ENCODE assay signal across 1 cellular context in the genomic region with DNA sequence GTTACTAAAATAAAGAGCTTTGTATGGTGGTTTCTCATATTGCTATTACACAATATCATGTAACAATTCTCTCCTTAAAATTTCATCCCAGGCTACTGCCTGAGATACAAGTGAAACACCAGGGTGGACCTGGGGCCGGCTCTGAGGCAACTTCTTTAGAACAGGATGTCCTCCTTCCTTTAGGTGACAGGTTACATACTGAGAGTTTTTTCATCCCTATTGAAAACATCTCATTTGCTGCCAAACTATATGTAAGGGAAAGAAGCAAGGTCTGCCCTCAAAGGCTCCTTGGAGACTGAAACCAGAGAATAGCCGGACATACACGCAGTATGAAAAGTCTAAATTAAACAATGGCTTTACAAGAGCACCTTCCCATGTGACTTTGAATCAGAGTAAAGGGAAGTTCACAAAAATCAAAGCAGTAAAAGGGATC.
TF ChIP-seq lines count a peak whose summit lies in the region.

No MANE protein-coding gene starts in this region.

TF ChIP-seq in IMR-90, 13 proteins besides CTCF, POLR2A, EP300 and RAD21:
- TF ChIP-seq FOS (IDR thresholded peaks at IDR 0.05; ENCODE audit: low read depth, low read length) (no peak), RFX5 (IDR thresholded peaks at IDR 0.05; ENCODE audit: low read depth, low read length) (no peak), CEBPB (IDR thresholded peaks at IDR 0.05; ENCODE audit: low read depth, low read length) (peak; percentile 70), MAFK (IDR thresholded peaks at IDR 0.05; ENCODE audit: low read depth, low read length) (no peak), MXI1 (IDR thresholded peaks at IDR 0.05; ENCODE audit: borderline replicate concordance, low read depth, low read length) (no peak), ELK1 (IDR thresholded peaks at IDR 0.05; ENCODE audit: borderline replicate concordance, low read depth, low read length) (no peak)
